In genomic region chr2:203988540-203989264, GRCh38 we compare ENCODE assay signal across 20 cellular contexts. TPM values are rescaled to one million over a fixed set of nuclear protein-coding genes. Genes with fewer than 3 reads are reported as not detected.
"Had no signal": no experiment of that assay in that cellular context is flagged by ENCODE, and none has a peak within 500 bp of the region (broad histone marks: within the 10 kb centered on the region; RNA-seq: fewer than 3 reads in every experiment).

No MANE protein-coding gene starts in this region.

- H3K4me1 Mint-ChIP-seq: activated B cell treated with CpG ODN at 0.5 μM for 24 hours had no signal

- H3K4me3 Mint-ChIP-seq: activated B cell treated with CpG ODN at 0.5 μM for 24 hours; dendritic cell treated with granulocyte-macrophage colony-stimulating factor and Interleukin-4, amounts not matched to agents 40 ng/mL and 50 ng/mL, for 4 days; type B pancreatic cell had no signal

- H3K4me3 ChIP-seq: ascending aorta, breast epithelium, prostate gland, SK-N-MC, skin epidermis had no signal

- H3K9me3 Mint-ChIP-seq: activated B cell treated with CpG ODN at 0.5 μM for 24 hours; dendritic cell treated with granulocyte-macrophage colony-stimulating factor and Interleukin-4, amounts not matched to agents 40 ng/mL and 50 ng/mL, for 4 days had no signal

- H3K36me3 Mint-ChIP-seq: type B pancreatic cell had no signal

- H3K27me3 Mint-ChIP-seq: activated B cell treated with CpG ODN at 0.5 μM for 24 hours; dendritic cell treated with granulocyte-macrophage colony-stimulating factor and Interleukin-4, amounts not matched to agents 40 ng/mL and 50 ng/mL, for 4 days; type B pancreatic cell had no signal

- H3K27ac Mint-ChIP-seq: activated B cell treated with CpG ODN at 0.5 μM for 24 hours; dendritic cell treated with granulocyte-macrophage colony-stimulating factor and Interleukin-4, amounts not matched to agents 40 ng/mL and 50 ng/mL, for 4 days; type B pancreatic cell had no signal

- ATAC-seq: left ventricle myocardium superior, right cardiac atrium had no signal

- H3K27ac ChIP-seq: ascending aorta, breast epithelium, epithelial cell of prostate, prostate gland, SK-N-MC had no signal

- H3K9me3 ChIP-seq: ascending aorta, breast epithelium, prostate gland had no signal

- H3K27me3 ChIP-seq: ascending aorta, breast epithelium had no signal

- DNase-seq: activated B cell treated with CpG ODN at 0.5 μM for 24 hours; cerebellar nuclear complex; foreskin melanocyte; kidney glomerular epithelial cell; left ventricle myocardium superior; mesendoderm; right cardiac atrium; stimulated activated CD4-positive, alpha-beta T cell treated with anti-CD3 and anti-CD28 coated beads, Interleukin-15, amount 100 ng/mL, for 24 hours; stimulated activated CD4-positive, alpha-beta T cell treated with anti-CD3 and anti-CD28 coated beads, Interleukin-4, amount 100 ng/mL, for 1 hour; stimulated activated naive CD4-positive, alpha-beta T cell had no signal

- H3K36me3 ChIP-seq: ascending aorta, breast epithelium, prostate gland had no signal

- H3K4me1 ChIP-seq: ascending aorta, breast epithelium, prostate gland had no signal

RNA-seq across cellular contexts. Expression of gene ICOS, which starts 52.1 kb away (rescaled TPM):
- total RNA-seq: activated B cell treated with CpG ODN at 0.5 μM for 24 hours, ascending aorta, fibroblast of lung, left ventricle myocardium superior had no signal
- polyA plus RNA-seq: fibroblast of lung, neural cell had no signal
